Comparison of ENCODE assay signal across 24 cellular contexts in genomic region chr14:77791225-77791600, GRCh38.
"Had no signal": no experiment of that assay in that cellular context is flagged by ENCODE, and none has a peak within 500 bp of the region (broad histone marks: within the 10 kb centered on the region; RNA-seq: fewer than 3 reads in every experiment).

No MANE protein-coding gene starts in this region.

- H3K36me3 Mint-ChIP-seq: immature natural killer cell; memory B cell; stimulated activated naive B cell treated with anti-CD40 and anti-IgM and Interleukin-4, amounts not matched to agents 10 μg/mL and 1 μg/mL and 100 μg/mL, for 72 hours; T-cell; type B pancreatic cell had no signal

- H3K27me3 ChIP-seq: foreskin keratinocyte, sigmoid colon, testis had no signal

- H3K9me3 Mint-ChIP-seq: activated CD4-positive, alpha-beta T cell treated with anti-CD3 and anti-CD28 coated beads, Interleukin-2, amount 10 ng/mL, durations not matched to agents 7 days and 5 days; activated CD8-positive, alpha-beta T cell treated with anti-CD3 and anti-CD28 coated beads for 36 hours; activated naive CD8-positive, alpha-beta T cell treated with anti-CD3 and anti-CD28 coated beads, Interleukin-2, amount 50 U/mL, for 24 hours; activated T-helper 1 cell treated with anti-CD3 and anti-CD28 coated beads, Interleukin-12 subunit alpha, Interleukin-12 subunit beta, Interleukin-2, Interleukin-4 antibody, amounts not matched to agents 30 ng/mL and 10 ng/mL and 1 ng/mL, durations not matched to agents 14 hours and 24 hours and 36 hours; immature natural killer cell; memory B cell; stimulated activated naive B cell treated with anti-CD40 and anti-IgM and Interleukin-4, amounts not matched to agents 10 μg/mL and 1 μg/mL and 100 μg/mL, for 72 hours; T-cell; T-helper 2 cell treated with Interferon-gamma antibody and Interleukin-4, amounts not matched to agents 5 μg/mL and 100 μg/mL, for 36 hours; type B pancreatic cell had no signal

- H3K4me2 ChIP-seq: smooth muscle cell had no signal

- H3K27ac Mint-ChIP-seq: activated CD4-positive, alpha-beta T cell treated with anti-CD3 and anti-CD28 coated beads, Interleukin-2, amount 10 ng/mL, durations not matched to agents 7 days and 5 days; activated CD8-positive, alpha-beta T cell treated with anti-CD3 and anti-CD28 coated beads for 36 hours; activated naive CD8-positive, alpha-beta T cell treated with anti-CD3 and anti-CD28 coated beads, Interleukin-2, amount 50 U/mL, for 24 hours; activated T-helper 1 cell treated with anti-CD3 and anti-CD28 coated beads, Interleukin-12 subunit alpha, Interleukin-12 subunit beta, Interleukin-2, Interleukin-4 antibody, amounts not matched to agents 30 ng/mL and 10 ng/mL and 1 ng/mL, durations not matched to agents 14 hours and 24 hours and 36 hours; immature natural killer cell; memory B cell; stimulated activated naive B cell treated with anti-CD40 and anti-IgM and Interleukin-4, amounts not matched to agents 10 μg/mL and 1 μg/mL and 100 μg/mL, for 72 hours; T-cell; T-helper 2 cell treated with Interferon-gamma antibody and Interleukin-4, amounts not matched to agents 5 μg/mL and 100 μg/mL, for 36 hours; type B pancreatic cell had no signal

- H3K4me3 ChIP-seq: sigmoid colon, smooth muscle cell, testis had no signal

- DNase-seq: activated CD4-positive, alpha-beta T cell treated with anti-CD3 and anti-CD28 coated beads, Interleukin-2, amount 10 ng/mL, durations not matched to agents 7 days and 5 days; activated CD4-positive, CD25-positive, alpha-beta regulatory T cell treated with anti-CD3 and anti-CD28 coated beads, Interleukin-2, amount 50 U/mL, for 72 hours; activated CD8-positive, alpha-beta T cell treated with anti-CD3 and anti-CD28 coated beads for 36 hours; activated gamma-delta T cell; activated naive CD4-positive, alpha-beta T cell treated with anti-CD3 and anti-CD28 coated beads, Interleukin-2, amount 50 U/mL, for 16 hours; activated naive CD8-positive, alpha-beta T cell treated with anti-CD3 and anti-CD28 coated beads, Interleukin-2, amount 50 U/mL, for 24 hours; immature natural killer cell; left ventricle myocardium superior; occipital lobe; sigmoid colon; stimulated activated CD4-positive, alpha-beta T cell treated with anti-CD3 and anti-CD28 coated beads, Interleukin-2, amount 100 ng/mL, for 48 hours; stimulated activated CD8-positive, alpha-beta memory T cell treated with anti-CD3 and anti-CD28 coated beads, Interleukin-4, amount 100 ng/mL, for 48 hours; stimulated activated naive B cell treated with anti-CD40 and anti-IgM and Interleukin-4, amounts not matched to agents 10 μg/mL and 1 μg/mL and 100 μg/mL, for 72 hours; T-cell; testis had no signal

- H3K9me3 ChIP-seq: sigmoid colon, testis had no signal

- ATAC-seq: activated CD8-positive, alpha-beta T cell treated with anti-CD3 and anti-CD28 coated beads for 36 hours; activated naive CD8-positive, alpha-beta T cell treated with anti-CD3 and anti-CD28 coated beads, Interleukin-2, amount 50 U/mL, for 24 hours; left ventricle myocardium superior; stimulated activated naive B cell treated with anti-CD40 and anti-IgM and Interleukin-4, amounts not matched to agents 10 μg/mL and 1 μg/mL and 100 μg/mL, for 72 hours; T-cell had no signal

- H3K4me1 Mint-ChIP-seq: activated CD4-positive, alpha-beta T cell treated with anti-CD3 and anti-CD28 coated beads, Interleukin-2, amount 10 ng/mL, durations not matched to agents 7 days and 5 days; immature natural killer cell; memory B cell; stimulated activated naive B cell treated with anti-CD40 and anti-IgM and Interleukin-4, amounts not matched to agents 10 μg/mL and 1 μg/mL and 100 μg/mL, for 72 hours; T-cell had no signal

- FAIRE-seq: endometrium, TTC549 had no signal

- H3K36me3 ChIP-seq: sigmoid colon, WERI-Rb-1 had no signal

- H3K27ac ChIP-seq: foreskin keratinocyte, sigmoid colon, testis, WERI-Rb-1 had no signal

- H3K4me3 Mint-ChIP-seq: activated CD4-positive, alpha-beta T cell treated with anti-CD3 and anti-CD28 coated beads, Interleukin-2, amount 10 ng/mL, durations not matched to agents 7 days and 5 days; activated CD8-positive, alpha-beta T cell treated with anti-CD3 and anti-CD28 coated beads for 36 hours; activated naive CD8-positive, alpha-beta T cell treated with anti-CD3 and anti-CD28 coated beads, Interleukin-2, amount 50 U/mL, for 24 hours; activated T-helper 1 cell treated with anti-CD3 and anti-CD28 coated beads, Interleukin-12 subunit alpha, Interleukin-12 subunit beta, Interleukin-2, Interleukin-4 antibody, amounts not matched to agents 30 ng/mL and 10 ng/mL and 1 ng/mL, durations not matched to agents 14 hours and 24 hours and 36 hours; immature natural killer cell; memory B cell; stimulated activated naive B cell treated with anti-CD40 and anti-IgM and Interleukin-4, amounts not matched to agents 10 μg/mL and 1 μg/mL and 100 μg/mL, for 72 hours; T-cell; T-helper 2 cell treated with Interferon-gamma antibody and Interleukin-4, amounts not matched to agents 5 μg/mL and 100 μg/mL, for 36 hours; type B pancreatic cell had no signal

- H3K4me1 ChIP-seq: sigmoid colon, testis had no signal
